In genomic region chr3:59264366-59264765, GRCh38 we compare ENCODE assay signal across 17 cellular contexts.
DNase-seq lines count a peak whose midpoint lies in the region; ATAC-seq and TF ChIP-seq lines count a peak whose summit lies in the region.
"Had no signal": no experiment of that assay in that cellular context is flagged by ENCODE, and none has a peak within 500 bp of the region (broad histone marks: within the 10 kb centered on the region; RNA-seq: fewer than 3 reads in every experiment).

No MANE protein-coding gene starts in this region.

- H3K27me3 ChIP-seq in brain microvascular endothelial cell (replicated peaks): no peaks in the 10 kb centered on the region
- no peaks in the 10 kb centered on the region for H3K27me3 ChIP-seq in esophagus muscularis mucosa
- H3K27me3 ChIP-seq: BLaER1 had no signal

- TF ChIP-seq EP300 in esophagus muscularis mucosa (IDR thresholded peaks at IDR 0.05): no peak

- POLR2A ChIA-PET in activated CD8-positive, alpha-beta T cell treated with anti-CD3 and anti-CD28 coated beads for 36 hours (lab: Charles Lee): no interaction called here
- POLR2A ChIA-PET in activated CD8-positive, alpha-beta T cell treated with anti-CD3 and anti-CD28 coated beads, Interleukin-2, amount 10 ng/mL, durations not matched to agents 7 days and 5 days (lab: Charles Lee): interaction anchor here (0.7 kb wide), 1 partner anchor 176 kb away, joined by 3 read pairs; no protein-coding TSS in a partner anchor

- TF ChIP-seq CTCF in activated CD8-positive, alpha-beta T cell treated with anti-CD3 and anti-CD28 coated beads for 36 hours (IDR thresholded peaks at IDR 0.05): no peak
- peak; percentile 4 for TF ChIP-seq CTCF in brain microvascular endothelial cell (IDR thresholded peaks at IDR 0.05; ENCODE audit: low read depth, low read length, missing control alignments)
- TF ChIP-seq CTCF in esophagus muscularis mucosa (IDR thresholded peaks at IDR 0.05): no peak

- peaks cover 4% of the 10 kb centered on the region for H3K4me1 Mint-ChIP-seq in activated CD8-positive, alpha-beta T cell treated with anti-CD3 and anti-CD28 coated beads for 36 hours (ENCODE audit: low read depth)
- no peaks in the 10 kb centered on the region for H3K4me1 Mint-ChIP-seq in activated CD8-positive, alpha-beta T cell treated with anti-CD3 and anti-CD28 coated beads, Interleukin-2, amount 10 ng/mL, durations not matched to agents 7 days and 5 days (ENCODE audit: low read depth)
- H3K4me1 Mint-ChIP-seq: CD4-positive, CD25-positive, alpha-beta regulatory T cell had no signal

- ATAC-seq in activated CD8-positive, alpha-beta T cell treated with anti-CD3 and anti-CD28 coated beads for 36 hours: no peak
- no peak for ATAC-seq in activated CD8-positive, alpha-beta T cell treated with anti-CD3 and anti-CD28 coated beads, Interleukin-2, amount 10 ng/mL, durations not matched to agents 7 days and 5 days
- ATAC-seq in GM21360 (IDR thresholded peaks at IDR 0.05; ENCODE audit: unreplicated experiment): no peak
- ATAC-seq: GM12878, HepG2 had no signal

- no peak overlapping the region for H3K27ac Mint-ChIP-seq in activated CD8-positive, alpha-beta T cell treated with anti-CD3 and anti-CD28 coated beads for 36 hours
- H3K27ac Mint-ChIP-seq in activated CD8-positive, alpha-beta T cell treated with anti-CD3 and anti-CD28 coated beads, Interleukin-2, amount 10 ng/mL, durations not matched to agents 7 days and 5 days: no peak overlapping the region
- H3K27ac Mint-ChIP-seq: CD4-positive, CD25-positive, alpha-beta regulatory T cell; H9; HFFc6 had no signal

- no peaks in the 10 kb centered on the region for H3K27me3 Mint-ChIP-seq in activated CD8-positive, alpha-beta T cell treated with anti-CD3 and anti-CD28 coated beads for 36 hours
- no peaks in the 10 kb centered on the region for H3K27me3 Mint-ChIP-seq in activated CD8-positive, alpha-beta T cell treated with anti-CD3 and anti-CD28 coated beads, Interleukin-2, amount 10 ng/mL, durations not matched to agents 7 days and 5 days (ENCODE audit: low read depth)
- H3K27me3 Mint-ChIP-seq: CD4-positive, CD25-positive, alpha-beta regulatory T cell had no signal

- H3K36me3 ChIP-seq in brain microvascular endothelial cell (replicated peaks) (no peaks in the 10 kb centered on the region), esophagus muscularis mucosa (no peaks in the 10 kb centered on the region)
- H3K36me3 ChIP-seq: BLaER1 had no signal

- H3K4me1 ChIP-seq in esophagus muscularis mucosa: peaks cover 0 to 7% (median 2%) of the 10 kb centered on the region in 4 donors

- WGBS in esophagus muscularis mucosa: 97% methylated on average over 2 of the region's 2 CpGs

- H3K9me3 Mint-ChIP-seq in activated CD8-positive, alpha-beta T cell treated with anti-CD3 and anti-CD28 coated beads for 36 hours: peaks cover 6% of the 10 kb centered on the region
- H3K9me3 Mint-ChIP-seq in activated CD8-positive, alpha-beta T cell treated with anti-CD3 and anti-CD28 coated beads, Interleukin-2, amount 10 ng/mL, durations not matched to agents 7 days and 5 days (ENCODE audit: insufficient read depth): peaks cover 4% of the 10 kb centered on the region

- peaks cover 1% of the 10 kb centered on the region for H3K36me3 Mint-ChIP-seq in activated CD8-positive, alpha-beta T cell treated with anti-CD3 and anti-CD28 coated beads for 36 hours (ENCODE audit: low read depth)
- no peaks in the 10 kb centered on the region for H3K36me3 Mint-ChIP-seq in activated CD8-positive, alpha-beta T cell treated with anti-CD3 and anti-CD28 coated beads, Interleukin-2, amount 10 ng/mL, durations not matched to agents 7 days and 5 days (ENCODE audit: low read depth)
- H3K36me3 Mint-ChIP-seq: CD4-positive, CD25-positive, alpha-beta regulatory T cell had no signal

- H3K9me3 ChIP-seq in esophagus muscularis mucosa: no peaks in the 10 kb centered on the region

- in situ Hi-C loops in brain microvascular endothelial cell (cut with HindIII; ENCODE audit: low pct_ligation_motif_present, low sequenced_read_pairs): no loop called here

- H3K27ac ChIP-seq in brain microvascular endothelial cell: no peak overlapping the region
- no peak overlapping the region for H3K27ac ChIP-seq in esophagus muscularis mucosa (replicated peaks in 1 of 4)
- H3K27ac ChIP-seq: BLaER1 had no signal

- no peak for TF ChIP-seq POLR2A in esophagus muscularis mucosa (IDR thresholded peaks at IDR 0.05; ENCODE audit: low read depth)

- H3K4me3 ChIP-seq in brain microvascular endothelial cell (ENCODE audit: low read depth, low read length) (no peak overlapping the region), esophagus muscularis mucosa (no peak overlapping the region)
- H3K4me3 ChIP-seq: BLaER1, GM12878 had no signal

- CTCF ChIA-PET in activated CD8-positive, alpha-beta T cell treated with anti-CD3 and anti-CD28 coated beads for 36 hours (lab: Charles Lee): interaction anchor here (0.6 kb wide), 1 partner anchor 212 kb away, joined by 3 read pairs; no protein-coding TSS in a partner anchor
- CTCF ChIA-PET in activated CD8-positive, alpha-beta T cell treated with anti-CD3 and anti-CD28 coated beads, Interleukin-2, amount 10 ng/mL, durations not matched to agents 7 days and 5 days (lab: Charles Lee): no interaction called here

- DNase-seq in activated CD8-positive, alpha-beta T cell treated with anti-CD3 and anti-CD28 coated beads for 36 hours: peak; percentile 2
- DNase-seq in activated CD8-positive, alpha-beta T cell treated with anti-CD3 and anti-CD28 coated beads, Interleukin-2, amount 10 ng/mL, durations not matched to agents 7 days and 5 days: no peak
- DNase-seq in brain microvascular endothelial cell (no peak), esophagus muscularis mucosa (ENCODE audit: extremely low spot score) (peak; percentile 68), NCI-H2107 treated with DMSO at 0.1 percent for 48 hours (lab: John Stamatoyannopoulos, UW; ENCODE audit: unreplicated experiment) (no peak), NCI-H526 (lab: John Stamatoyannopoulos, UW) (no peak)
- DNase-seq: 8988T, AML-193, DMS79, GOT3, H9, HFFc6 had no signal

- intact Hi-C loops in activated CD8-positive, alpha-beta T cell treated with anti-CD3 and anti-CD28 coated beads for 36 hours (cut with micrococcal nuclease): no loop called here
- intact Hi-C loops in esophagus muscularis mucosa (cut with DNase I): no loop called here

- H3K4me3 Mint-ChIP-seq in activated CD8-positive, alpha-beta T cell treated with anti-CD3 and anti-CD28 coated beads for 36 hours: no peak overlapping the region
- H3K4me3 Mint-ChIP-seq in activated CD8-positive, alpha-beta T cell treated with anti-CD3 and anti-CD28 coated beads, Interleukin-2, amount 10 ng/mL, durations not matched to agents 7 days and 5 days: no peak overlapping the region
- H3K4me3 Mint-ChIP-seq: CD4-positive, CD25-positive, alpha-beta regulatory T cell; H9; HFFc6 had no signal

Comparison
In these comparisons a context has a peak if more than half of its experiments do, and no peak if none do; other contexts are left out.
1. DNase-seq: peak in activated CD8-positive, alpha-beta T cell treated with anti-CD3 and anti-CD28 coated beads for 36 hours (single experiment) and esophagus muscularis mucosa (single experiment); none in activated CD8-positive, alpha-beta T cell treated with anti-CD3 and anti-CD28 coated beads, Interleukin-2, amount 10 ng/mL, durations not matched to agents 7 days and 5 days (single experiment), brain microvascular endothelial cell (single experiment), NCI-H2107 treated with DMSO at 0.1 percent for 48 hours (single experiment) and NCI-H526 (0 of 2).